Comparison of ENCODE assay signal across 1 cellular context in the genomic region with DNA sequence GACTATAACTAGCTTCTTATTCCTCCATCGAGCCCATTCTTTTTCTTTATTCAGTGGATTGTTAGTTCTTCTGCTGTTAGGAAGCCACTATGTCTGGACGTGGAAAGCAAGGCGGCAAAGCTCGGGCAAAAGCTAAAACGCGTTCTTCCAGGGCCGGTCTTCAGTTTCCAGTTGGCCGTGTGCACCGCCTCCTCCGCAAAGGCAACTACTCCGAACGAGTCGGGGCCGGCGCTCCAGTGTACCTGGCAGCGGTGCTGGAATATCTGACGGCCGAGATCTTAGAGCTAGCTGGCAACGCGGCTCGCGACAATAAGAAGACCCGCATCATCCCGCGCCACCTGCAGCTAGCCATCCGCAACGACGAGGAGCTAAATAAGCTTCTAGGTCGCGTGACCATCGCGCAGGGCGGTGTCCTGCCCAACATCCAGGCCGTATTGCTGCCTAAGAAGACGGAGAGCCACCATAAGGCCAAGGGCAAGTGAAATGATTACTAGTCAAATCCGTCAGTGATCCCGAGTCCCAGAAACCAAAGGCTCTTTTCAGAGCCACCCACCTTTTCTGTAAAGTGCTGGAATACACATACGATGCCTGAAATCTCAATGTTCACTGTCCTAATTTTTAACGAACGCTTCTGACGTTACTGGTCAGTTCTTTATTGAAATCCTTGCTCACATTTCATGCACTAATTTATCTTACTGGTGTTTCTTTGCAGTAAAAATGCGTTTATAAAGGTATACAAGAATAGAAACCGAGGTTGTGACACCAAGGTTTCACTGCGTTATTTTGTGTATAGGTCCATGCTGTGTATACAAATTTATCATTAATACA.
TF ChIP-seq lines count a peak whose summit lies in the region.

No MANE protein-coding gene starts in this region.

TF ChIP-seq in K562, 482 proteins besides CTCF, POLR2A, EP300 and RAD21 (continued from another document and continues in another):
- TF ChIP-seq, protein P1, sequence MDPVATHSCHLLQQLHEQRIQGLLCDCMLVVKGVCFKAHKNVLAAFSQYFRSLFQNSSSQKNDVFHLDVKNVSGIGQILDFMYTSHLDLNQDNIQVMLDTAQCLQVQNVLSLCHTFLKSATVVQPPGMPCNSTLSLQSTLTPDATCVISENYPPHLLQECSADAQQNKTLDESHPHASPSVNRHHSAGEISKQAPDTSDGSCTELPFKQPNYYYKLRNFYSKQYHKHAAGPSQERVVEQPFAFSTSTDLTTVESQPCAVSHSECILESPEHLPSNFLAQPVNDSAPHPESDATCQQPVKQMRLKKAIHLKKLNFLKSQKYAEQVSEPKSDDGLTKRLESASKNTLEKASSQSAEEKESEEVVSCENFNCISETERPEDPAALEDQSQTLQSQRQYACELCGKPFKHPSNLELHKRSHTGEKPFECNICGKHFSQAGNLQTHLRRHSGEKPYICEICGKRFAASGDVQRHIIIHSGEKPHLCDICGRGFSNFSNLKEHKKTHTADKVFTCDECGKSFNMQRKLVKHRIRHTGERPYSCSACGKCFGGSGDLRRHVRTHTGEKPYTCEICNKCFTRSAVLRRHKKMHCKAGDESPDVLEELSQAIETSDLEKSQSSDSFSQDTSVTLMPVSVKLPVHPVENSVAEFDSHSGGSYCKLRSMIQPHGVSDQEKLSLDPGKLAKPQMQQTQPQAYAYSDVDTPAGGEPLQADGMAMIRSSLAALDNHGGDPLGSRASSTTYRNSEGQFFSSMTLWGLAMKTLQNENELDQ (CRISPR knock-in tag; IDR thresholded peaks at IDR 0.05; ENCODE audit: borderline replicate concordance), result 0 out of 2 replicates have a peak, but pooled peaks have one; percentile 88
- peak; percentile 92 for TF ChIP-seq HNRNPL (IDR thresholded peaks at IDR 0.05; ENCODE audit: low read depth, low read length)
- TF ChIP-seq TCF7L2 (IDR thresholded peaks at IDR 0.05; ENCODE audit: low read depth, low read length), result no peak
- peak; percentile 21; the same call in 1 of the 2 replicates for TF ChIP-seq MEF2A (IDR thresholded peaks at IDR 0.05; ENCODE audit: control insufficient read depth, low read depth, low read length)
- TF ChIP-seq, protein P2, sequence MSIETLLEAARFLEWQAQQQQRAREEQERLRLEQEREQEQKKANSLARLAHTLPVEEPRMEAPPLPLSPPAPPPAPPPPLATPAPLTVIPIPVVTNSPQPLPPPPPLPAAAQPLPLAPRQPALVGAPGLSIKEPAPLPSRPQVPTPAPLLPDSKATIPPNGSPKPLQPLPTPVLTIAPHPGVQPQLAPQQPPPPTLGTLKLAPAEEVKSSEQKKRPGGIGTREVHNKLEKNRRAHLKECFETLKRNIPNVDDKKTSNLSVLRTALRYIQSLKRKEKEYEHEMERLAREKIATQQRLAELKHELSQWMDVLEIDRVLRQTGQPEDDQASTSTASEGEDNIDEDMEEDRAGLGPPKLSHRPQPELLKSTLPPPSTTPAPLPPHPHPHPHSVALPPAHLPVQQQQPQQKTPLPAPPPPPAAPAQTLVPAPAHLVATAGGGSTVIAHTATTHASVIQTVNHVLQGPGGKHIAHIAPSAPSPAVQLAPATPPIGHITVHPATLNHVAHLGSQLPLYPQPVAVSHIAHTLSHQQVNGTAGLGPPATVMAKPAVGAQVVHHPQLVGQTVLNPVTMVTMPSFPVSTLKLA (conservative IDR thresholded peaks at IDR 0.05), result peak in 1 of 2 experiments; percentile 73; a peak in 1 of 4 replicates
- no peak for TF ChIP-seq ZNF696 (CRISPR knock-in tag; conservative IDR thresholded peaks at IDR 0.05)
- no peak for TF ChIP-seq BMI1 (IDR thresholded peaks at IDR 0.05; ENCODE audit: low read length)
- TF ChIP-seq MYC (IDR thresholded peaks at IDR 0.05; ENCODE audit: low read depth, low read length), result peak; percentile 77
- peak; percentile 56; the same call in 1 of the 2 replicates for TF ChIP-seq MYC (CRISPR knock-in tag; IDR thresholded peaks at IDR 0.05; ENCODE audit: borderline replicate concordance, low read depth)
- no peak for TF ChIP-seq HSF4 (CRISPR knock-in tag; IDR thresholded peaks at IDR 0.05; ENCODE audit: borderline replicate concordance)
- TF ChIP-seq SAP30 (IDR thresholded peaks at IDR 0.05; ENCODE audit: borderline replicate concordance, insufficient read depth, low read depth, low read length, poor library complexity, severe bottlenecking), result no peak
- TF ChIP-seq ZNF740 (CRISPR knock-in tag; IDR thresholded peaks at IDR 0.05), result peak; percentile 78
- TF ChIP-seq ZNF740 (tag; IDR thresholded peaks at IDR 0.05), result no peak
- 0 out of 2 replicates have a peak, but pooled peaks have one; percentile 54 for TF ChIP-seq CAMTA2 (CRISPR knock-in tag; conservative IDR thresholded peaks at IDR 0.05)
- TF ChIP-seq ZNF217 (CRISPR knock-in tag; IDR thresholded peaks at IDR 0.05), result no peak
- TF ChIP-seq HCFC1 (IDR thresholded peaks at IDR 0.05; ENCODE audit: low read depth, low read length), result no peak
- TF ChIP-seq MAFF (IDR thresholded peaks at IDR 0.05; ENCODE audit: low read length), result no peak; the same call in 1 of the 2 replicates
- TF ChIP-seq SRSF3 (IDR thresholded peaks at IDR 0.05; ENCODE audit: insufficient read depth, low read length), result peak; percentile 90
- peak; percentile 84; the same call in 1 of the 2 replicates for TF ChIP-seq HEY1 (CRISPR knock-in tag; IDR thresholded peaks at IDR 0.05; ENCODE audit: borderline replicate concordance)
- TF ChIP-seq KDM5B (IDR thresholded peaks at IDR 0.05; ENCODE audit: insufficient replicate concordance, low read depth, low read length), result peak; percentile 77
- 0 out of 2 replicates have a peak, but pooled peaks have one; percentile 62 for TF ChIP-seq ZNF282 (CRISPR knock-in tag; IDR thresholded peaks at IDR 0.05)
- peak; percentile 83 for TF ChIP-seq RNF2 (IDR thresholded peaks at IDR 0.05)
- TF ChIP-seq MAX (CRISPR knock-in tag; IDR thresholded peaks at IDR 0.05), result peak; percentile 74
- peak; percentile 83 for TF ChIP-seq CREM (IDR thresholded peaks at IDR 0.05; ENCODE audit: low read depth)
- TF ChIP-seq, protein P3, sequence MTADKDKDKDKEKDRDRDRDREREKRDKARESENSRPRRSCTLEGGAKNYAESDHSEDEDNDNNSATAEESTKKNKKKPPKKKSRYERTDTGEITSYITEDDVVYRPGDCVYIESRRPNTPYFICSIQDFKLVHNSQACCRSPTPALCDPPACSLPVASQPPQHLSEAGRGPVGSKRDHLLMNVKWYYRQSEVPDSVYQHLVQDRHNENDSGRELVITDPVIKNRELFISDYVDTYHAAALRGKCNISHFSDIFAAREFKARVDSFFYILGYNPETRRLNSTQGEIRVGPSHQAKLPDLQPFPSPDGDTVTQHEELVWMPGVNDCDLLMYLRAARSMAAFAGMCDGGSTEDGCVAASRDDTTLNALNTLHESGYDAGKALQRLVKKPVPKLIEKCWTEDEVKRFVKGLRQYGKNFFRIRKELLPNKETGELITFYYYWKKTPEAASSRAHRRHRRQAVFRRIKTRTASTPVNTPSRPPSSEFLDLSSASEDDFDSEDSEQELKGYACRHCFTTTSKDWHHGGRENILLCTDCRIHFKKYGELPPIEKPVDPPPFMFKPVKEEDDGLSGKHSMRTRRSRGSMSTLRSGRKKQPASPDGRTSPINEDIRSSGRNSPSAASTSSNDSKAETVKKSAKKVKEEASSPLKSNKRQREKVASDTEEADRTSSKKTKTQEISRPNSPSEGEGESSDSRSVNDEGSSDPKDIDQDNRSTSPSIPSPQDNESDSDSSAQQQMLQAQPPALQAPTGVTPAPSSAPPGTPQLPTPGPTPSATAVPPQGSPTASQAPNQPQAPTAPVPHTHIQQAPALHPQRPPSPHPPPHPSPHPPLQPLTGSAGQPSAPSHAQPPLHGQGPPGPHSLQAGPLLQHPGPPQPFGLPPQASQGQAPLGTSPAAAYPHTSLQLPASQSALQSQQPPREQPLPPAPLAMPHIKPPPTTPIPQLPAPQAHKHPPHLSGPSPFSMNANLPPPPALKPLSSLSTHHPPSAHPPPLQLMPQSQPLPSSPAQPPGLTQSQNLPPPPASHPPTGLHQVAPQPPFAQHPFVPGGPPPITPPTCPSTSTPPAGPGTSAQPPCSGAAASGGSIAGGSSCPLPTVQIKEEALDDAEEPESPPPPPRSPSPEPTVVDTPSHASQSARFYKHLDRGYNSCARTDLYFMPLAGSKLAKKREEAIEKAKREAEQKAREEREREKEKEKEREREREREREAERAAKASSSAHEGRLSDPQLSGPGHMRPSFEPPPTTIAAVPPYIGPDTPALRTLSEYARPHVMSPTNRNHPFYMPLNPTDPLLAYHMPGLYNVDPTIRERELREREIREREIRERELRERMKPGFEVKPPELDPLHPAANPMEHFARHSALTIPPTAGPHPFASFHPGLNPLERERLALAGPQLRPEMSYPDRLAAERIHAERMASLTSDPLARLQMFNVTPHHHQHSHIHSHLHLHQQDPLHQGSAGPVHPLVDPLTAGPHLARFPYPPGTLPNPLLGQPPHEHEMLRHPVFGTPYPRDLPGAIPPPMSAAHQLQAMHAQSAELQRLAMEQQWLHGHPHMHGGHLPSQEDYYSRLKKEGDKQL (CRISPR knock-in tag; IDR thresholded peaks at IDR 0.05; ENCODE audit: borderline replicate concordance), result no peak
- TF ChIP-seq, protein P4, sequence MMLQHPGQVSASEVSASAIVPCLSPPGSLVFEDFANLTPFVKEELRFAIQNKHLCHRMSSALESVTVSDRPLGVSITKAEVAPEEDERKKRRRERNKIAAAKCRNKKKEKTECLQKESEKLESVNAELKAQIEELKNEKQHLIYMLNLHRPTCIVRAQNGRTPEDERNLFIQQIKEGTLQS (IDR thresholded peaks at IDR 0.05), result 0 out of 2 replicates have a peak, but pooled peaks have one; percentile 16
- TF ChIP-seq, protein P4 (CRISPR knock-in tag; conservative IDR thresholded peaks at IDR 0.05), result peak; percentile 94
- TF ChIP-seq POLR2G (IDR thresholded peaks at IDR 0.05; ENCODE audit: low read depth, low read length), result peak; percentile 95
- TF ChIP-seq EZH2 (IDR thresholded peaks at IDR 0.05; ENCODE audit: borderline replicate concordance, low read depth, low read length), result no peak
- peak; percentile 79; the same call in 1 of the 2 replicates for TF ChIP-seq ZNF212 (CRISPR knock-in tag; IDR thresholded peaks at IDR 0.05)
- 0 out of 2 replicates have a peak, but pooled peaks have one; percentile 48 for TF ChIP-seq ELF2 (CRISPR knock-in tag; IDR thresholded peaks at IDR 0.05)
- TF ChIP-seq LEF1 (IDR thresholded peaks at IDR 0.05), result peak; percentile 71
- peak; percentile 71 for TF ChIP-seq BACH1 (tag; IDR thresholded peaks at IDR 0.05)
- peak; percentile 82 for TF ChIP-seq HMGN3 (IDR thresholded peaks at IDR 0.05; ENCODE audit: borderline replicate concordance, extremely low read depth, insufficient read length, low read depth, low read length)
- peak; percentile 44; the same call in 1 of the 2 replicates for TF ChIP-seq SMC3 (conservative IDR thresholded peaks at IDR 0.05; ENCODE audit: insufficient read depth, low read depth, low read length)
